In the genomic region with DNA sequence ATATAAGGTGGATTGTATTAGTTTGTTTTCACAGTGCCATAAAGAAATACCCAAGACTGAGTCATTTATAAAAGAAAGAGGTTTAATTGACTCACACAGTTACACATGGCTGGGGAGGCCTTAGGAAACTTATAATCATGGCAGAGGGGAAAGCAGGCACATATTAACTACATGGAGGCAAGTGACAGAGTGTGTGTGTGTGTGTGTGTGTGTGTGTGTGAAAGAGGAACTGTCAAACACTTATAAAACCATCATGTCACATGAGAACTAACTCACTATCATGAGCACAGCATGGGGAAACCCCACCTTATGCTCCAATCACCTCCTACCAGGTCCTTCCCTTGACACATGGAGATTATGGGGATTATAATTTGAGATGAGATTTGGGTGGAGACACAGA, we compare ENCODE assay signal across 17 cellular contexts.
DNase-seq lines count a peak whose midpoint lies in the region; ATAC-seq lines count a peak whose summit lies in the region.
"Had no signal": no experiment of that assay in that cellular context is flagged by ENCODE, and none has a peak within 500 bp of the region (broad histone marks: within the 10 kb centered on the region; RNA-seq: fewer than 3 reads in every experiment).

No MANE protein-coding gene starts in this region.

- peak; percentile 89 to 91 for ATAC-seq in activated T-cell treated with anti-CD3 and anti-CD28 coated beads, Interleukin-2, amount 50 U/mL, for 4 hours
- peak; percentile 93 for ATAC-seq in stimulated activated naive CD8-positive, alpha-beta T cell treated with anti-CD3 and anti-CD28 coated beads, Interleukin-15, amount 100 ng/mL, for 72 hours
- ATAC-seq: SK-N-SH treated with all-trans-retinoic acid at 6 μM for 48 hours had no signal

- no peak overlapping the region for H3K4me3 Mint-ChIP-seq in activated T-cell treated with anti-CD3 and anti-CD28 coated beads, Interleukin-2, amount 50 U/mL, for 24 hours
- H3K4me3 Mint-ChIP-seq in activated T-cell treated with anti-CD3 and anti-CD28 coated beads, Interleukin-2, amount 50 U/mL, for 4 hours, result no peak overlapping the region
- H3K4me3 Mint-ChIP-seq in stimulated activated naive CD8-positive, alpha-beta T cell treated with anti-CD3 and anti-CD28 coated beads, Interleukin-15, amount 100 ng/mL, for 72 hours, result no peak overlapping the region
- H3K4me3 Mint-ChIP-seq: neural crest cell had no signal

- DNase-seq in activated T-cell treated with anti-CD3 and anti-CD28 coated beads, Interleukin-2, amount 50 U/mL, for 24 hours, result no peak
- DNase-seq in activated T-cell treated with anti-CD3 and anti-CD28 coated beads, Interleukin-2, amount 50 U/mL, for 48 hours, result no peak
- DNase-seq in activated T-cell treated with anti-CD3 and anti-CD28 coated beads, Interleukin-2, amount 50 U/mL, for 4 hours, result no peak
- peak; percentile 9 to 52 for DNase-seq in stimulated activated CD4-positive, alpha-beta T cell treated with anti-CD3 and anti-CD28 coated beads, Interleukin-12 subunit alpha, Interleukin-12 subunit beta, amount 100 ng/mL, for 24 hours (ENCODE audit: low read depth in 2 of 2)
- peak; percentile 12 to 48 for DNase-seq in stimulated activated naive CD8-positive, alpha-beta T cell treated with anti-CD3 and anti-CD28 coated beads, Interleukin-15, amount 100 ng/mL, for 72 hours
- DNase-seq in LoVo (ENCODE audit: low spot score) (no peak), amniotic stem cell (lab: John Stamatoyannopoulos, UW) (no peak)
- no peak for DNase-seq in activated effector memory CD4-positive, alpha-beta T cell treated with Interleukin-2 at 50 U/mL for 16 hours
- DNase-seq: activated gamma-delta T cell treated with Interleukin-2 at 50 U/mL for 16 hours; effector CD8-positive, alpha-beta T cell; H7; NCI-H1694 treated with DMSO at 0.1 percent for 48 hours; NCI-H510A; PC-9; retina had no signal

- no peaks in the 10 kb centered on the region for H3K27me3 Mint-ChIP-seq in activated T-cell treated with anti-CD3 and anti-CD28 coated beads, Interleukin-2, amount 50 U/mL, for 24 hours
- no peaks in the 10 kb centered on the region for H3K27me3 Mint-ChIP-seq in activated T-cell treated with anti-CD3 and anti-CD28 coated beads, Interleukin-2, amount 50 U/mL, for 4 hours (ENCODE audit: low read depth)
- H3K27me3 Mint-ChIP-seq in stimulated activated naive CD8-positive, alpha-beta T cell treated with anti-CD3 and anti-CD28 coated beads, Interleukin-15, amount 100 ng/mL, for 72 hours, result no peaks in the 10 kb centered on the region

- peaks cover 14% of the 10 kb centered on the region for H3K36me3 Mint-ChIP-seq in activated T-cell treated with anti-CD3 and anti-CD28 coated beads, Interleukin-2, amount 50 U/mL, for 24 hours (ENCODE audit: low read depth)
- H3K36me3 Mint-ChIP-seq in activated T-cell treated with anti-CD3 and anti-CD28 coated beads, Interleukin-2, amount 50 U/mL, for 4 hours (ENCODE audit: insufficient read depth), result peaks cover 2% of the 10 kb centered on the region

- H3K27ac Mint-ChIP-seq in activated T-cell treated with anti-CD3 and anti-CD28 coated beads, Interleukin-2, amount 50 U/mL, for 24 hours, result peak overlapping the region; percentile 93
- H3K27ac Mint-ChIP-seq in stimulated activated naive CD8-positive, alpha-beta T cell treated with anti-CD3 and anti-CD28 coated beads, Interleukin-15, amount 100 ng/mL, for 72 hours, result peak overlapping the region in 1 of 2 donors; percentile 68

- peaks cover 22% of the 10 kb centered on the region for H3K9me3 Mint-ChIP-seq in activated T-cell treated with anti-CD3 and anti-CD28 coated beads, Interleukin-2, amount 50 U/mL, for 24 hours
- peaks cover 4% of the 10 kb centered on the region for H3K9me3 Mint-ChIP-seq in activated T-cell treated with anti-CD3 and anti-CD28 coated beads, Interleukin-2, amount 50 U/mL, for 4 hours
- H3K9me3 Mint-ChIP-seq in stimulated activated naive CD8-positive, alpha-beta T cell treated with anti-CD3 and anti-CD28 coated beads, Interleukin-15, amount 100 ng/mL, for 72 hours, result peaks cover 9 to 14% of the 10 kb centered on the region in 2 donors

- H3K4me1 Mint-ChIP-seq in activated T-cell treated with anti-CD3 and anti-CD28 coated beads, Interleukin-2, amount 50 U/mL, for 24 hours (ENCODE audit: low read depth), result peaks cover 56% of the 10 kb centered on the region
- H3K4me1 Mint-ChIP-seq in activated T-cell treated with anti-CD3 and anti-CD28 coated beads, Interleukin-2, amount 50 U/mL, for 4 hours (ENCODE audit: low read depth), result peaks cover 23% of the 10 kb centered on the region
- H3K4me1 Mint-ChIP-seq in stimulated activated naive CD8-positive, alpha-beta T cell treated with anti-CD3 and anti-CD28 coated beads, Interleukin-15, amount 100 ng/mL, for 72 hours, result peaks cover 40% of the 10 kb centered on the region
- H3K4me1 Mint-ChIP-seq: neural crest cell had no signal

Comparison
In these comparisons a context has a peak if more than half of its experiments do, and no peak if none do; other contexts are left out.
1. DNase-seq: peak in stimulated activated CD4-positive, alpha-beta T cell treated with anti-CD3 and anti-CD28 coated beads, Interleukin-12 subunit alpha, Interleukin-12 subunit beta, amount 100 ng/mL, for 24 hours (2 of 2) and stimulated activated naive CD8-positive, alpha-beta T cell treated with anti-CD3 and anti-CD28 coated beads, Interleukin-15, amount 100 ng/mL, for 72 hours (2 of 2); none in activated T-cell treated with anti-CD3 and anti-CD28 coated beads, Interleukin-2, amount 50 U/mL, for 24 hours (single experiment), activated T-cell treated with anti-CD3 and anti-CD28 coated beads, Interleukin-2, amount 50 U/mL, for 48 hours (0 of 2), activated T-cell treated with anti-CD3 and anti-CD28 coated beads, Interleukin-2, amount 50 U/mL, for 4 hours (single experiment), LoVo (single experiment), activated effector memory CD4-positive, alpha-beta T cell treated with Interleukin-2 at 50 U/mL for 16 hours (single experiment) and amniotic stem cell (single experiment).